26 cellular contexts compared by ENCODE assay signal in genomic region chr2:240277807-240278522, GRCh38.
"Had no signal": no experiment of that assay in that cellular context is flagged by ENCODE, and none has a peak within 500 bp of the region (broad histone marks: within the 10 kb centered on the region; RNA-seq: fewer than 3 reads in every experiment).

No MANE protein-coding gene starts in this region.

- FAIRE-seq: TTC549 had no signal

- ATAC-seq: Panc1, Right ventricle myocardium inferior, T-cell had no signal

- H3K9me3 ChIP-seq: adrenal gland had no signal

- H3K4me3 ChIP-seq: adrenal gland, SK-N-MC had no signal

- H3K36me3 ChIP-seq: adrenal gland had no signal

- H3K27ac ChIP-seq: SK-N-MC had no signal

- H3K27me3 ChIP-seq: adrenal gland had no signal

- DNase-seq: activated B cell treated with CpG ODN at 0.5 μM for 24 hours; activated CD4-positive, alpha-beta memory T cell treated with anti-CD3 and anti-CD28 coated beads for 36 hours; activated CD4-positive, alpha-beta T cell treated with anti-CD3 and anti-CD28 coated beads for 1 hour; activated naive CD4-positive, alpha-beta T cell treated with anti-CD3 and anti-CD28 coated beads, Interleukin-2, amount 50 U/mL, for 16 hours; activated naive CD8-positive, alpha-beta T cell treated with anti-CD3 and anti-CD28 coated beads, Interleukin-2, amount 10 ng/mL, durations not matched to agents 7 days and 5 days; activated T-cell treated with anti-CD3 and anti-CD28 coated beads for 4 hours; activated T-cell treated with anti-CD3 and anti-CD28 coated beads, Interleukin-2, amount 50 U/mL, for 48 hours; anterior cingulate cortex; KG1; NCI-H1048; NCI-H146; NCI-H1930; NCI-H2171 treated with DMSO at 0.1 percent for 48 hours; NCI-H510A; NCI-H526 treated with DMSO at 0.1 percent for 48 hours; NK-92 treated with Interleukin-12 subunit alpha and Interleukin-12 subunit beta, amount 100 ng/mL, for 24 hours; OCI-M1; RPMI8226; T-helper 2 cell; T1000 had no signal
